In the genomic region with DNA sequence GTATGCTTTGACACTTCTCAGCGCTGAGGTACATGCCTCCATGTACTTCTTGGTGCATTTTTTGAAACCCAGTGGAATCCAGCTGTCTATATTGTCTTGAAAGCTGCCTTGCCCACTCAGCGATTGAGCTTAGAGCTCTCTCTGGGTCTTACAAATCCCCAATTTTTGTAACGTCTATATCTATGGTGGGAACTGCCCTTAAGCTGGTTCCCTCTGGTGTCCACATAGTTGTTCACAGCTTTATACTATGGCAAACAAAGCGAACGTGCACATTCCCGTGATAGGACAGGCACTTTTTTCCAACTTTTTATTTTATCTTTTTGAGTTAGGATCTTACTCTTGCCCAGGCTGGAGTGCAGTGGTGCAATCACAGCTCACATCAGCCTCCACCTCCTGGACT, we compare ENCODE assay signal across 1 cellular context.
TF ChIP-seq lines count a peak whose summit lies in the region.

No MANE protein-coding gene starts in this region.

TF ChIP-seq in HepG2, 621 proteins besides CTCF, POLR2A, EP300 and RAD21:
- TF ChIP-seq ZKSCAN5 (CRISPR knock-in tag; IDR thresholded peaks at IDR 0.05) (no peak), KMT2B (CRISPR knock-in tag; IDR thresholded peaks at IDR 0.05) (no peak), RORA (CRISPR knock-in tag; IDR thresholded peaks at IDR 0.05) (no peak), ZNF776 (CRISPR knock-in tag; IDR thresholded peaks at IDR 0.05) (no peak), MBD4 (IDR thresholded peaks at IDR 0.05; ENCODE audit: borderline replicate concordance, low read length) (no peak), ZBTB1 (CRISPR knock-in tag; IDR thresholded peaks at IDR 0.05; ENCODE audit: borderline replicate concordance) (no peak), ZNF615 (CRISPR knock-in tag; IDR thresholded peaks at IDR 0.05; ENCODE audit: borderline replicate concordance) (no peak), ISX (CRISPR knock-in tag; conservative IDR thresholded peaks at IDR 0.05) (no peak)
- TF ChIP-seq, protein P1, sequence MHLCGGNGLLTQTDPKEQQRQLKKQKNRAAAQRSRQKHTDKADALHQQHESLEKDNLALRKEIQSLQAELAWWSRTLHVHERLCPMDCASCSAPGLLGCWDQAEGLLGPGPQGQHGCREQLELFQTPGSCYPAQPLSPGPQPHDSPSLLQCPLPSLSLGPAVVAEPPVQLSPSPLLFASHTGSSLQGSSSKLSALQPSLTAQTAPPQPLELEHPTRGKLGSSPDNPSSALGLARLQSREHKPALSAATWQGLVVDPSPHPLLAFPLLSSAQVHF (CRISPR knock-in tag; IDR thresholded peaks at IDR 0.05): no peak
